Comparison of ENCODE assay signal across 28 cellular contexts in the genomic region with DNA sequence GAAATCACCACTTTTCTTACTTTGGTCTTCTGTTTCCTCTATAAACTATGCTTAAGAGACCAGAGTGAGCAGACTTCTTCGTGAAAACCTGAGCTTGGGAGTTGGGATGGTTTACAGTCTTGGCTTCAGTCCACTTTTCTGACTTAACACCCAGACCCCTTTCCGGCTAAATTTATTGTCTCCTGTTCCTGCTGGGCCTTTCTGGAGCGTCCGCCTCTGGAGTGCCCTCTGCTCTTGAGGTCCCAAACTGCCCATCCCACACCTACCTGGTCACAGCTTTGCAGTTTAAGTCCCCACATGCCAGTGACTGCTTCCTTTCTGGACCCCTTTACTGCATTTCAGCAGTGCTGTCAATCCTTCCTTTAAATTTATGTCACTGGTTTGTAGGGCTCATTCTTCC.
"Had no signal": no experiment of that assay in that cellular context is flagged by ENCODE, and none has a peak within 500 bp of the region (broad histone marks: within the 10 kb centered on the region; RNA-seq: fewer than 3 reads in every experiment).

No MANE protein-coding gene starts in this region.

- H3K27ac ChIP-seq: brain microvascular endothelial cell, cardiac muscle cell, SJSA1 had no signal

- DNase-seq: activated CD4-positive, alpha-beta memory T cell treated with anti-CD3 and anti-CD28 coated beads for 36 hours; activated CD4-positive, alpha-beta T cell treated with anti-CD3 and anti-CD28 coated beads, Interleukin-2, amount 10 ng/mL, durations not matched to agents 7 days and 5 days; activated CD4-positive, CD25-positive, alpha-beta regulatory T cell treated with anti-CD3 and anti-CD28 coated beads, Interleukin-2, amount 50 U/mL, for 72 hours; activated CD8-positive, alpha-beta memory T cell treated with anti-CD3 and anti-CD28 coated beads for 24 hours; activated gamma-delta T cell; activated naive CD4-positive, alpha-beta T cell treated with anti-CD3 and anti-CD28 coated beads, Interleukin-2, amount 10 ng/mL, durations not matched to agents 7 days and 5 days; activated naive CD8-positive, alpha-beta T cell treated with anti-CD3 and anti-CD28 coated beads for 36 hours; activated T-cell treated with anti-CD3 and anti-CD28 coated beads, Interleukin-2, amount 50 U/mL, for 4 hours; brain microvascular endothelial cell; cerebellar nuclear complex; MG63; MV-4-11; NCI-H1092 treated with DMSO at 0.1 percent for 48 hours; NCI-H1417 treated with DMSO at 0.1 percent for 48 hours; NCI-H1694; NCI-H2029; NCI-H2107; NCI-H510A treated with DMSO at 0.1 percent for 48 hours; NCI-H69; NK-92 treated with Interleukin-12 subunit alpha and Interleukin-12 subunit beta, amount 100 ng/mL, for 24 hours; PC-3; SHP77; SW 1271; T-helper 9 cell had no signal

- H3K4me3 ChIP-seq: cardiac muscle cell, MG63, SJSA1 had no signal

- H3K4me3 Mint-ChIP-seq: activated CD4-positive, alpha-beta memory T cell treated with anti-CD3 and anti-CD28 coated beads for 36 hours; activated CD4-positive, alpha-beta T cell treated with anti-CD3 and anti-CD28 coated beads, Interleukin-2, amount 10 ng/mL, durations not matched to agents 7 days and 5 days; activated naive CD4-positive, alpha-beta T cell treated with anti-CD3 and anti-CD28 coated beads, Interleukin-2, amount 10 ng/mL, durations not matched to agents 7 days and 5 days; activated naive CD8-positive, alpha-beta T cell treated with anti-CD3 and anti-CD28 coated beads for 36 hours; activated T-cell treated with anti-CD3 and anti-CD28 coated beads, Interleukin-2, amount 50 U/mL, for 4 hours; WTC11 had no signal

- H3K27me3 Mint-ChIP-seq: activated CD4-positive, alpha-beta memory T cell treated with anti-CD3 and anti-CD28 coated beads for 36 hours; activated CD4-positive, alpha-beta T cell treated with anti-CD3 and anti-CD28 coated beads, Interleukin-2, amount 10 ng/mL, durations not matched to agents 7 days and 5 days; activated naive CD4-positive, alpha-beta T cell treated with anti-CD3 and anti-CD28 coated beads, Interleukin-2, amount 10 ng/mL, durations not matched to agents 7 days and 5 days; activated naive CD8-positive, alpha-beta T cell treated with anti-CD3 and anti-CD28 coated beads for 36 hours had no signal

- H3K27me3 ChIP-seq: brain microvascular endothelial cell, cardiac muscle cell, MG63, SJSA1 had no signal

- ATAC-seq: activated T-cell treated with anti-CD3 and anti-CD28 coated beads, Interleukin-2, amount 50 U/mL, for 4 hours; PC-3; SK-N-SH treated with all-trans-retinoic acid at 6 μM for 48 hours; WTC11 had no signal

- H3K36me3 Mint-ChIP-seq: activated CD4-positive, alpha-beta memory T cell treated with anti-CD3 and anti-CD28 coated beads for 36 hours; WTC11 had no signal

- H3K9me3 Mint-ChIP-seq: activated CD4-positive, alpha-beta memory T cell treated with anti-CD3 and anti-CD28 coated beads for 36 hours; activated CD4-positive, alpha-beta T cell treated with anti-CD3 and anti-CD28 coated beads, Interleukin-2, amount 10 ng/mL, durations not matched to agents 7 days and 5 days; activated naive CD4-positive, alpha-beta T cell treated with anti-CD3 and anti-CD28 coated beads, Interleukin-2, amount 10 ng/mL, durations not matched to agents 7 days and 5 days; activated naive CD8-positive, alpha-beta T cell treated with anti-CD3 and anti-CD28 coated beads for 36 hours; activated T-cell treated with anti-CD3 and anti-CD28 coated beads, Interleukin-2, amount 50 U/mL, for 4 hours; WTC11 had no signal

- H3K9me3 ChIP-seq: MG63, SJSA1 had no signal

- H3K27ac Mint-ChIP-seq: activated CD4-positive, alpha-beta memory T cell treated with anti-CD3 and anti-CD28 coated beads for 36 hours; activated CD4-positive, alpha-beta T cell treated with anti-CD3 and anti-CD28 coated beads, Interleukin-2, amount 10 ng/mL, durations not matched to agents 7 days and 5 days; activated naive CD4-positive, alpha-beta T cell treated with anti-CD3 and anti-CD28 coated beads, Interleukin-2, amount 10 ng/mL, durations not matched to agents 7 days and 5 days; activated naive CD8-positive, alpha-beta T cell treated with anti-CD3 and anti-CD28 coated beads for 36 hours; WTC11 had no signal

- H3K36me3 ChIP-seq: brain microvascular endothelial cell, cardiac muscle cell, MG63, SJSA1 had no signal
